11 cellular contexts compared by ENCODE assay signal in genomic region chr5:111734013-111734412, GRCh38. TPM values are rescaled to one million over a fixed set of nuclear protein-coding genes. Genes with fewer than 3 reads are reported as not detected.
DNase-seq lines count a peak whose midpoint lies in the region; ATAC-seq and TF ChIP-seq lines count a peak whose summit lies in the region.
"Had no signal": no experiment of that assay in that cellular context is flagged by ENCODE, and none has a peak within 500 bp of the region (broad histone marks: within the 10 kb centered on the region; RNA-seq: fewer than 3 reads in every experiment).

No MANE protein-coding gene starts in this region.

- H3K36me3 Mint-ChIP-seq in activated T-cell treated with anti-CD3 and anti-CD28 coated beads, Interleukin-2, amount 50 U/mL, for 24 hours (ENCODE audit: low read depth), result peaks cover 4% of the 10 kb centered on the region

- H3K4me1 ChIP-seq in body of pancreas (peaks cover 17% of the 10 kb centered on the region), stomach (peaks cover 18 to 74% (median 43%) of the 10 kb centered on the region in 4 donors), OCI-LY7 (ENCODE audit: insufficient read depth, low read length, poor library complexity, severe bottlenecking) (peaks cover 13% of the 10 kb centered on the region)
- H3K4me1 ChIP-seq: uterus had no signal

- WGBS in body of pancreas, 2 donors, result 50 to 61% methylated on average over 5 of the region's 6 CpGs
- WGBS in stomach, 5 donors, result 40 to 58% (median 50%) methylated on average over 5 of the region's 6 CpGs

- no peaks in the 10 kb centered on the region for H3K9me3 Mint-ChIP-seq in activated T-cell treated with anti-CD3 and anti-CD28 coated beads, Interleukin-2, amount 50 U/mL, for 24 hours

- no peaks in the 10 kb centered on the region for H3K9me2 ChIP-seq in OCI-LY7 (ENCODE audit: insufficient read depth, low read length)

- H3K4me1 Mint-ChIP-seq in activated T-cell treated with anti-CD3 and anti-CD28 coated beads, Interleukin-2, amount 50 U/mL, for 24 hours (ENCODE audit: low read depth), result peaks cover 30% of the 10 kb centered on the region

- peak; percentile 35 for ATAC-seq in body of pancreas
- no peak for ATAC-seq in GM18519 (IDR thresholded peaks at IDR 0.05; ENCODE audit: low FRiP score, unreplicated experiment)

- H3K27me3 ChIP-seq in body of pancreas, result no peaks in the 10 kb centered on the region
- no peaks in the 10 kb centered on the region for H3K27me3 ChIP-seq in stomach
- H3K27me3 ChIP-seq: dorsolateral prefrontal cortex, uterus had no signal

- H3K79me2 ChIP-seq in OCI-LY7 (ENCODE audit: insufficient read depth, low read depth, low read length), result no peaks in the 10 kb centered on the region

- CTCF ChIA-PET in OCI-LY7 (lab: Charles Lee; ENCODE audit: unreplicated experiment), result no interaction called here

- H3K4me2 ChIP-seq in OCI-LY7 (ENCODE audit: low read length), result no peak overlapping the region

- intact Hi-C loops in body of pancreas (cut with DNase I) (no loop called here), stomach (cut with DNase I; ENCODE audit: low total_unique reads) (no loop called here), OCI-LY7 (cut with micrococcal nuclease; ENCODE audit: unreplicated experiment) (no loop called here)

- H3K9me3 ChIP-seq in body of pancreas, result no peaks in the 10 kb centered on the region
- no peaks in the 10 kb centered on the region for H3K9me3 ChIP-seq in stomach
- H3K9me3 ChIP-seq in OCI-LY7 (ENCODE audit: low read length), result no peaks in the 10 kb centered on the region
- H3K9me3 ChIP-seq: uterus had no signal

- POLR2A ChIA-PET in OCI-LY7 (lab: Charles Lee), result interaction anchor here (0.7 kb wide), 1 partner anchor 118 kb away, joined by 3 read pairs; no protein-coding TSS in a partner anchor

- no peak for DNase-seq in activated T-cell treated with anti-CD3 and anti-CD28 coated beads, Interleukin-2, amount 50 U/mL, for 24 hours
- no peak for DNase-seq in activated T-cell treated with anti-CD3 and anti-CD28 coated beads, Interleukin-2, amount 50 U/mL, for 1 hour
- DNase-seq in body of pancreas (no peak), inferior parietal cortex (ENCODE audit: extremely low spot score) (peak; percentile 5), stomach (no peak), DMS53 (lab: John Stamatoyannopoulos, UW) (no peak), OCI-LY7 (ENCODE audit: low spot score) (no peak)
- DNase-seq: dorsolateral prefrontal cortex, NCI-H510A, uterus had no signal

- no peak for TF ChIP-seq EP300 in stomach (IDR thresholded peaks at IDR 0.05)

- H3K27ac ChIP-seq in body of pancreas (no peak overlapping the region), stomach (peak overlapping the region in 3 of 5 donors; percentile 16 to 29 (median 28)), OCI-LY7 (ENCODE audit: low read depth, low read length, poor library complexity, severe bottlenecking) (no peak overlapping the region)
- H3K27ac ChIP-seq: uterus had no signal

- TF ChIP-seq POLR2A in body of pancreas (IDR thresholded peaks at IDR 0.05), result no peak
- TF ChIP-seq POLR2A in stomach (IDR thresholded peaks at IDR 0.05), result no peak

- H4K20me1 ChIP-seq in OCI-LY7 (ENCODE audit: insufficient read depth, low read length), result no peaks in the 10 kb centered on the region

- H3K27me3 Mint-ChIP-seq in activated T-cell treated with anti-CD3 and anti-CD28 coated beads, Interleukin-2, amount 50 U/mL, for 24 hours, result no peaks in the 10 kb centered on the region

- no TSS peak for BruUV-seq in OCI-LY7 (replicated peaks; lab: Mats Ljungman, UMichigan)

- no peak overlapping the region for H2AFZ ChIP-seq in OCI-LY7 (ENCODE audit: low read length)

- H3K27ac Mint-ChIP-seq in activated T-cell treated with anti-CD3 and anti-CD28 coated beads, Interleukin-2, amount 50 U/mL, for 24 hours, result peak overlapping the region; percentile 26

- H3K4me3 ChIP-seq in body of pancreas (no peak overlapping the region), stomach (no peak overlapping the region), OCI-LY7 (ENCODE audit: low read depth, low read length, poor library complexity, severe bottlenecking) (no peak overlapping the region)
- H3K4me3 ChIP-seq: dorsolateral prefrontal cortex, uterus had no signal

- no peak overlapping the region for H3K4me3 Mint-ChIP-seq in activated T-cell treated with anti-CD3 and anti-CD28 coated beads, Interleukin-2, amount 50 U/mL, for 24 hours

- H3K36me3 ChIP-seq in body of pancreas (replicated peaks in 1 of 2; ENCODE audit: insufficient read depth in 1 of 2, low read depth in 2 of 2) (no peaks in the 10 kb centered on the region), stomach (peaks cover 0 to 12% (median 0%) of the 10 kb centered on the region in 4 donors), OCI-LY7 (ENCODE audit: insufficient read depth, low read length) (peaks cover 46% of the 10 kb centered on the region)
- H3K36me3 ChIP-seq: uterus had no signal

- TF ChIP-seq CTCF in body of pancreas (IDR thresholded peaks at IDR 0.05) (no peak), stomach (IDR thresholded peaks at IDR 0.05) (no peak), OCI-LY7 (conservative IDR thresholded peaks at IDR 0.05; ENCODE audit: low read length) (no peak)

RNA-seq across cellular contexts. Expression of gene NREP, which starts 23.0 kb away (rescaled TPM):
- total RNA-seq in body of pancreas (1 to 10 TPM; 4.4 to 5.3 TPM), stomach (100 to 1,000 TPM in 1 of 5 donors, 10 to 100 TPM in 2, 1 to 10 TPM in 1, under 1 TPM in 1; 0.58 to 155 (median 14.5) TPM), OCI-LY7 (2022) (40.0 and 56.1 TPM in 2 replicates)
- polyA plus RNA-seq in stomach, result 10 to 100 TPM in 1 of 3 donors, 1 to 10 TPM in 2; 8.1 to 10.7 (median 9.9) TPM
- total RNA-seq in OCI-LY7 (2014; rRNA removed; shearing (Covaris generic)), result 85.2 and 100 TPM in 2 replicates

Comparison
In these comparisons a context has a peak if more than half of its experiments do, and no peak if none do; other contexts are left out.
1. H3K27ac ChIP-seq: peak in stomach (3 of 5); none in body of pancreas (0 of 4) and OCI-LY7 (single experiment).